In the genomic region with DNA sequence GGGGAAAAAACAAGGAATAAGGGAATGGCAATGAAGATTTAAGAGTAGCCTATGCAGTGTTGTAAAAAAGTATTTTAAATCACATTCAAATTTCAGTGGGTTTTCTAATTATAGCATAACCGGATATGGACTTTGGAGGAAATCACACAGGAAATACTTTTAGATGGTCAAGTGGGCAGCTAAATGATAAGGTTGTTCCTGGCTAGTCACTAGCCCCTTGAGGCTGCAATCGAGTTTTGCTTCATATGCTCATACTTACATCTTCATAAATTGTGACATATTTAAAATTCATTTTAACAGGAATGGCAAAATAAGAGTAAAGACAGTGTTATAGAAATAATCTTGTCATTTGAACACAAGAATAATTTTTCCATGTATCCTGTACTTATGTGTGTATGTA, we compare ENCODE assay signal across 18 cellular contexts.
"Had no signal": no experiment of that assay in that cellular context is flagged by ENCODE, and none has a peak within 500 bp of the region (broad histone marks: within the 10 kb centered on the region; RNA-seq: fewer than 3 reads in every experiment).

No MANE protein-coding gene starts in this region.

- H3K27ac Mint-ChIP-seq: activated B cell treated with CpG ODN at 0.5 μM for 24 hours; activated CD4-positive, alpha-beta T cell treated with anti-CD3 and anti-CD28 coated beads, Interleukin-2, amount 10 ng/mL, durations not matched to agents 24 days and 14 days; activated naive CD4-positive, alpha-beta T cell treated with anti-CD3 and anti-CD28 coated beads for 36 hours; activated T-helper 17 cell treated with anti-CD3 and anti-CD28 coated beads, Interleukin-2, amount 50 U/mL, for 72 hours; naive thymus-derived CD8-positive, alpha-beta T cell; T-cell had no signal

- H3K27me3 Mint-ChIP-seq: activated B cell treated with CpG ODN at 0.5 μM for 24 hours; activated CD4-positive, alpha-beta T cell treated with anti-CD3 and anti-CD28 coated beads, Interleukin-2, amount 10 ng/mL, durations not matched to agents 24 days and 14 days; activated T-helper 17 cell treated with anti-CD3 and anti-CD28 coated beads, Interleukin-2, amount 50 U/mL, for 72 hours; naive thymus-derived CD8-positive, alpha-beta T cell; T-cell had no signal

- ATAC-seq: activated T-helper 17 cell treated with anti-CD3 and anti-CD28 coated beads, Interleukin-2, amount 50 U/mL, for 72 hours; left colon; mucosa of descending colon; naive thymus-derived CD8-positive, alpha-beta T cell; T-cell had no signal

- DNase-seq: activated B cell treated with CpG ODN at 0.5 μM for 24 hours; activated CD4-positive, alpha-beta T cell treated with anti-CD3 and anti-CD28 coated beads, Interleukin-2, amount 10 ng/mL, durations not matched to agents 24 days and 14 days; activated naive CD4-positive, alpha-beta T cell treated with anti-CD3 and anti-CD28 coated beads for 36 hours; activated T-cell treated with anti-CD3 and anti-CD28 coated beads for 4 hours; effector CD8-positive, alpha-beta T cell; hypothalamus; left colon; mammary epithelial cell; mucosa of descending colon; naive thymus-derived CD8-positive, alpha-beta T cell; sigmoid colon; stimulated activated CD4-positive, alpha-beta T cell treated with anti-CD3 and anti-CD28 coated beads, Interleukin-12 subunit alpha, Interleukin-12 subunit beta, amount 100 ng/mL, for 4 hours; stimulated activated naive CD4-positive, alpha-beta T cell treated with Interleukin-2 at 50 U/mL for 16 hours; T-cell; upper lobe of left lung had no signal

- H3K4me3 Mint-ChIP-seq: activated B cell treated with CpG ODN at 0.5 μM for 24 hours; activated CD4-positive, alpha-beta T cell treated with anti-CD3 and anti-CD28 coated beads, Interleukin-2, amount 10 ng/mL, durations not matched to agents 24 days and 14 days; activated naive CD4-positive, alpha-beta T cell treated with anti-CD3 and anti-CD28 coated beads for 36 hours; activated T-helper 17 cell treated with anti-CD3 and anti-CD28 coated beads, Interleukin-2, amount 50 U/mL, for 72 hours; naive thymus-derived CD8-positive, alpha-beta T cell; T-cell had no signal

- H3K9me3 ChIP-seq: mucosa of descending colon, sigmoid colon, suprapubic skin, upper lobe of left lung had no signal

- H3K4me3 ChIP-seq: coronary artery, mucosa of descending colon, sigmoid colon, suprapubic skin, upper lobe of left lung had no signal

- H3K9me3 Mint-ChIP-seq: activated T-helper 17 cell treated with anti-CD3 and anti-CD28 coated beads, Interleukin-2, amount 50 U/mL, for 72 hours had no signal

- H3K36me3 ChIP-seq: sigmoid colon, suprapubic skin, upper lobe of left lung had no signal

- H3K27me3 ChIP-seq: sigmoid colon, suprapubic skin, upper lobe of left lung had no signal

- H3K27ac ChIP-seq: coronary artery, sigmoid colon, upper lobe of left lung had no signal
